8 cellular contexts compared by ENCODE assay signal in genomic region chr6:37207903-37208456, GRCh38. TPM values are rescaled to one million over a fixed set of nuclear protein-coding genes. Genes with fewer than 3 reads are reported as not detected.
DNase-seq lines count a peak whose midpoint lies in the region; ATAC-seq lines count a peak whose summit lies in the region.

No MANE protein-coding gene starts in this region.

- ATAC-seq in HG02943 (IDR thresholded peaks at IDR 0.05; ENCODE audit: low read depth, unreplicated experiment) (peak; percentile 68), HG03097 (IDR thresholded peaks at IDR 0.05; ENCODE audit: low FRiP score, unreplicated experiment) (no peak)
- ATAC-seq in activated CD4-positive, CD25-positive, alpha-beta regulatory T cell treated with anti-CD3 and anti-CD28 coated beads, Interleukin-2, amount 50 U/mL, for 24 hours = peak; percentile 85 to 89

- DNase-seq in DMS53 (lab: John Stamatoyannopoulos, UW) (peak; percentile 81), NCI-H460 (ENCODE audit: extremely low read depth, low read depth) (peak; percentile 74), caudate nucleus (lab: John Stamatoyannopoulos, UW) (peak in 38 of 61 donors; percentile 3 to 72 (median 22)), kidney tubule cell (ENCODE audit: low spot score) (peak; percentile 85)
- DNase-seq in stimulated activated CD4-positive, alpha-beta T cell treated with anti-CD3 and anti-CD28 coated beads, Interleukin-4, amount 100 ng/mL, for 1 hour = peak; percentile 88

- H3K27ac ChIP-seq in caudate nucleus (ENCODE audit: low read depth, low read length) = no peak overlapping the region

RNA-seq across cellular contexts. Expression of gene PIM1, which starts 38.0 kb away (rescaled TPM):
- 14.2 and 17.8 TPM in 2 replicates for total RNA-seq in NCI-H460 (2014; rRNA removed; shearing (Covaris generic))
- polyA plus RNA-seq in NCI-H460 (2014; cell fraction: nucleus; rRNA removed) = 15.2 and 15.7 TPM in 2 replicates

RNA-seq across cellular contexts. Expression of gene TBC1D22B, which starts 49.6 kb away (rescaled TPM):
- total RNA-seq in NCI-H460 (2014; rRNA removed; shearing (Covaris generic)) = 7.2 and 8.6 TPM in 2 replicates
- 4.7 and 4.9 TPM in 2 replicates for polyA plus RNA-seq in NCI-H460 (2014; cell fraction: nucleus; rRNA removed)

RNA-seq across cellular contexts. Expression of gene TMEM217, which starts 50.0 kb away (rescaled TPM):
- total RNA-seq in NCI-H460 (2014; rRNA removed; shearing (Covaris generic)) = 0.10 TPM in 1 of 2 replicates, not detected in the other
- polyA plus RNA-seq in NCI-H460 (2014; cell fraction: nucleus; rRNA removed) = not detected in 2 replicates

Comparison
In these comparisons a context has a peak if more than half of its experiments do, and no peak if none do; other contexts are left out.
1. DNase-seq: peak in every context shown above with its lines; median percentile 88 in stimulated activated CD4-positive, alpha-beta T cell treated with anti-CD3 and anti-CD28 coated beads, Interleukin-4, amount 100 ng/mL, for 1 hour; 85 in kidney tubule cell; 81 in DMS53; 74 in NCI-H460; 22 in caudate nucleus.